In genomic region chr15:83106994-83107840, GRCh38 we compare ENCODE assay signal across 1 cellular context.
TF ChIP-seq lines count a peak whose summit lies in the region.

TSS of gene TM6SF1 (plus strand) at chr15:83107645. CDS start at chr15:83107681, 36 bp downstream.

TF ChIP-seq in H1, 55 proteins besides CTCF, POLR2A, EP300 and RAD21:
- TF ChIP-seq CHD7 (IDR thresholded peaks at IDR 0.05; ENCODE audit: insufficient replicate concordance, low read length) (no peak), TCF12 (IDR thresholded peaks at IDR 0.05; ENCODE audit: low read depth, low read length) (no peak), KDM1A (IDR thresholded peaks at IDR 0.05; ENCODE audit: borderline replicate concordance, low read length) (0 out of 2 replicates have a peak, but pooled peaks have one; percentile 47), TBP (IDR thresholded peaks at IDR 0.05; ENCODE audit: low read depth, low read length) (no peak), SUZ12 (IDR thresholded peaks at IDR 0.05; ENCODE audit: low read length) (peak; percentile 64), ATF2 (IDR thresholded peaks at IDR 0.05; ENCODE audit: low read length) (no peak), HDAC6 (IDR thresholded peaks at IDR 0.05; ENCODE audit: low read depth, low read length) (no peak), POU5F1 (IDR thresholded peaks at IDR 0.05; ENCODE audit: low read depth, low read length) (no peak), RBBP5 (IDR thresholded peaks at IDR 0.05; ENCODE audit: borderline replicate concordance, low read depth, low read length) (no peak), CBX5 (IDR thresholded peaks at IDR 0.05; ENCODE audit: low read depth, low read length) (no peak), KDM4A (IDR thresholded peaks at IDR 0.05; ENCODE audit: low read depth, low read length, severe bottlenecking) (peak; percentile 90), BRCA1 (IDR thresholded peaks at IDR 0.05; ENCODE audit: low read depth, low read length) (no peak), ASH2L (IDR thresholded peaks at IDR 0.05; ENCODE audit: low read length) (peak; percentile 42), NANOG (IDR thresholded peaks at IDR 0.05; ENCODE audit: insufficient read depth, low read depth, low read length, poor library complexity, severe bottlenecking) (no peak), YY1 (IDR thresholded peaks at IDR 0.05; ENCODE audit: low read depth, low read length) (no peak), ATF3 (IDR thresholded peaks at IDR 0.05; ENCODE audit: insufficient read depth, low read depth, low read length) (no peak), CBX8 (IDR thresholded peaks at IDR 0.05; ENCODE audit: borderline replicate concordance, low read depth, low read length) (no peak), POLR2AphosphoS5 (IDR thresholded peaks at IDR 0.05; ENCODE audit: low read depth, low read length) (no peak), SIN3A (conservative IDR thresholded peaks at IDR 0.05 in 1 of 2, IDR thresholded peaks at IDR 0.05 in 1 of 2; ENCODE audit: low read depth in 1 of 2, low read length in 2 of 2) (no peak)
